Comparison of ENCODE assay signal across 8 cellular contexts in the genomic region with DNA sequence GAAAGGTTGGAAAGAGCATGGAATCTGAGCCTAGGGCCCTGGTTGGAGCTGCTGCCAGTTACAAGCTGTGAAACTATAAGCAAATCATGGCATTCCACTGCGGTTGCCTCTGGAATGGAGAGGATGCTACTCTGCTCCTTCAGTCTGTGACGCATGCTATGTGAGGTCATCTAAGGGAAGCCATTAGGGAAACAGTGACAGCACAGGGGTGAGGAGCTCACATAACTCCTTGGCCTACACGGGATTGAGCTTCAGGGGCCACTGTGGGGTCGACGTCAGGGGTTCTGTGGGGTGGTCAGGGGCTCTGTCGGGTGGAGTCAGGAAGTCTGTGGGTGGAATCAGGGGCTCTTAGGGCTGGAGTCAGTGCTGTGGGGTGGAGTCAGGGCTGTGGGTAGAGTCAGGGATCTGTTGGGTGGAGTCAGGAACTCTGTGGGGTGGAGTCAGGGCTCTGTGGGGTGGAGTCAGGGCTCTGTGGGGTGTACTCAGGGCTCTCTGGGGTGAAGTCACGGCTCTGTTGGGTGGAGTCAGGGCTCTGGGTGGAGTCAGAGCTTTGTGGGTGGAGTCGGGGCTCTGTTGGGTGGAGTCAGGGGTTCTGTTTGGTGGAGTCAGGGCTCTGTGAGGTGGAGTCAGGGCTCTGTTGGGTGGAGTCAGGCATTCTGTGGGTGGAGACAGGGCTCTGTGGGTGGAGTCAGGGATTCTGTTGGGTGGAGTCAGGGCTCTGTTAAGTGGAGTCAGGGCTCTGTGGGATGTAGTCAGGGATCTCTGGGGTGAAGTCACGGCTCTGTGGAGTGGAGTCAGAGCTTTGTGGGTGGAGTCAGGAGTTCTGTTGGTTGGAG. TPM values are rescaled to one million over a fixed set of nuclear protein-coding genes. Genes with fewer than 3 reads are reported as not detected.
DNase-seq lines count a peak whose midpoint lies in the region; ATAC-seq and TF ChIP-seq lines count a peak whose summit lies in the region.

No MANE protein-coding gene starts in this region.

- intact Hi-C loops in mucosa of descending colon (cut with DNase I, micrococcal nuclease): no loop called here
- intact Hi-C loops in uterus (cut with DNase I; ENCODE audit: low total_unique reads): no loop called here

- DNase-seq in GM03348 (ENCODE audit: low spot score) (peak; percentile 93), T-cell (peak in 1 of 34 experiments; percentile 1), dermis blood vessel endothelial cell (peak; percentile 97), mucosa of descending colon (peak; percentile 57 to 75 (median 75)), uterus (peak; percentile 84 to 94), NOMO-1 treated with dmso at 0.1 percent for 144 hours (lab: John Stamatoyannopoulos, UW; ENCODE audit: unreplicated experiment) (no peak)

- no peaks in the 10 kb centered on the region for H3K27me3 ChIP-seq in uterus

- H3K36me3 ChIP-seq in mucosa of descending colon (ENCODE audit: low read depth): no peaks in the 10 kb centered on the region
- no peaks in the 10 kb centered on the region for H3K36me3 ChIP-seq in uterus

- CTCF ChIA-PET in T-cell (lab: Charles Lee): interaction anchor here in 1 of 2 donors (1.1 kb wide), 1 partner anchor 10 kb away, joined by 3 read pairs; no protein-coding TSS in a partner anchor

- no peak overlapping the region for H3K27ac Mint-ChIP-seq in T-cell

- TF ChIP-seq POLR2A in uterus (IDR thresholded peaks at IDR 0.05): peak; percentile 7 to 12

- no peak overlapping the region for H3K4me3 Mint-ChIP-seq in T-cell

- POLR2A ChIA-PET in T-cell (lab: Charles Lee): interaction anchor here in 1 of 2 donors (0.5 to 0.6 kb wide), 2 partner anchors 26 to 738 kb away, joined by 3 read pairs; no protein-coding TSS in a partner anchor

- ATAC-seq in HG03039 (IDR thresholded peaks at IDR 0.05; ENCODE audit: unreplicated experiment) (peak; percentile 66), T-cell (replicated peaks in 1 of 4) (peak in 3 of 4 experiments; percentile 24 to 50 (median 35)), mucosa of descending colon (peak; percentile 89), GM21723 (IDR thresholded peaks at IDR 0.05; ENCODE audit: unreplicated experiment) (no peak)

- TF ChIP-seq CTCF in mucosa of descending colon (IDR thresholded peaks at IDR 0.05): no peak
- TF ChIP-seq CTCF in uterus (IDR thresholded peaks at IDR 0.05): no peak

- H3K9me3 ChIP-seq in mucosa of descending colon (no peaks in the 10 kb centered on the region), uterus (no peaks in the 10 kb centered on the region)

- no peaks in the 10 kb centered on the region for H3K36me3 Mint-ChIP-seq in T-cell

- H3K4me1 ChIP-seq in mucosa of descending colon (ENCODE audit: low read depth): peaks cover under 1% of the 10 kb centered on the region
- H3K4me1 ChIP-seq in uterus: peaks cover under 1 to 22% of the 10 kb centered on the region in 2 donors

- H3K4me3 ChIP-seq in mucosa of descending colon: no peak overlapping the region
- H3K4me3 ChIP-seq in uterus: no peak overlapping the region

- peaks cover 9 to 15% of the 10 kb centered on the region in 2 donors for H3K27me3 Mint-ChIP-seq in T-cell

- H3K9me3 Mint-ChIP-seq in T-cell: no peaks in the 10 kb centered on the region

- H3K4me1 Mint-ChIP-seq in T-cell: peaks cover 0 to 4% (median 3%) of the 10 kb centered on the region in 3 donors

- H3K27ac ChIP-seq in uterus: peak overlapping the region; percentile 81 to 91

RNA-seq across cellular contexts. Expression of a gene that starts 35.8 kb away (rescaled TPM):
- total RNA-seq in T-cell: not detected
- 30.6 and 37.1 TPM in 2 replicates for total RNA-seq in dermis blood vessel endothelial cell
- total RNA-seq in mucosa of descending colon: 10 to 100 TPM in 1 of 3 donors, 1 to 10 TPM in 1, under 1 TPM in 1; 0.46 to 11.0 (median 8.9) TPM
- 10 to 100 TPM; 16.5 to 45.9 (median 19.1) TPM for total RNA-seq in uterus
